ENCODE assay signal across 15 cellular contexts in genomic region chr5:148999741-149000140, GRCh38.
DNase-seq lines count a peak whose midpoint lies in the region; ATAC-seq and TF ChIP-seq lines count a peak whose summit lies in the region.
"Had no signal": no experiment of that assay in that cellular context is flagged by ENCODE, and none has a peak within 500 bp of the region (broad histone marks: within the 10 kb centered on the region; RNA-seq: fewer than 3 reads in every experiment).

No MANE protein-coding gene starts in this region.

- no peaks in the 10 kb centered on the region for H3K9me3 Mint-ChIP-seq in stimulated activated naive CD8-positive, alpha-beta T cell treated with anti-CD3 and anti-CD28 coated beads, Interleukin-15, Interleukin-2, amounts not matched to agents 100 ng/mL and 50 ng/mL, for 24 hours
- H3K9me3 Mint-ChIP-seq in activated CD8-positive, alpha-beta T cell treated with anti-CD3 and anti-CD28 coated beads, Interleukin-2, amount 10 ng/mL, durations not matched to agents 7 days and 5 days (ENCODE audit: insufficient read depth) = no peaks in the 10 kb centered on the region
- H3K9me3 Mint-ChIP-seq: CD4-positive, CD25-positive, alpha-beta regulatory T cell; H9 had no signal

- no peak for TF ChIP-seq CTCF in cardiac muscle cell (IDR thresholded peaks at IDR 0.05; ENCODE audit: low read depth, low read length)

- H2BK120ac ChIP-seq in mesenchymal stem cell (ENCODE audit: low read depth, low read length) = no peak overlapping the region

- H3K4me2 ChIP-seq in mesenchymal stem cell (ENCODE audit: low read length, poor library complexity, severe bottlenecking) = no peak overlapping the region
- H3K4me2 ChIP-seq: BLaER1 had no signal

- H3K27ac Mint-ChIP-seq in stimulated activated naive CD8-positive, alpha-beta T cell treated with anti-CD3 and anti-CD28 coated beads, Interleukin-15, Interleukin-2, amounts not matched to agents 100 ng/mL and 50 ng/mL, for 24 hours = peak overlapping the region; percentile 21
- no peak overlapping the region for H3K27ac Mint-ChIP-seq in activated CD8-positive, alpha-beta T cell treated with anti-CD3 and anti-CD28 coated beads, Interleukin-2, amount 10 ng/mL, durations not matched to agents 7 days and 5 days
- H3K27ac Mint-ChIP-seq: CD4-positive, CD25-positive, alpha-beta regulatory T cell had no signal

- WGBS in mesenchymal stem cell = 93% methylated on average over 3 of the region's 3 CpGs

- no peak overlapping the region for H4K91ac ChIP-seq in mesenchymal stem cell (ENCODE audit: low read length)

- no peak overlapping the region for H3K4me3 Mint-ChIP-seq in stimulated activated naive CD8-positive, alpha-beta T cell treated with anti-CD3 and anti-CD28 coated beads, Interleukin-15, Interleukin-2, amounts not matched to agents 100 ng/mL and 50 ng/mL, for 24 hours
- H3K4me3 Mint-ChIP-seq in activated CD8-positive, alpha-beta T cell treated with anti-CD3 and anti-CD28 coated beads, Interleukin-2, amount 10 ng/mL, durations not matched to agents 7 days and 5 days = no peak overlapping the region
- H3K4me3 Mint-ChIP-seq: CD4-positive, CD25-positive, alpha-beta regulatory T cell; H9 had no signal

- H3K4me1 ChIP-seq in cardiac muscle cell (ENCODE audit: low read depth) (peaks cover 38% of the 10 kb centered on the region), mesenchymal stem cell (ENCODE audit: control insufficient read depth, insufficient read depth, low read depth, low read length) (peaks cover 9% of the 10 kb centered on the region), skeletal muscle tissue (ENCODE audit: control insufficient read depth in 3 of 3, insufficient read depth in 3 of 3, low read length in 3 of 3) (peaks cover 19 to 49% (median 44%) of the 10 kb centered on the region in 3 donors)
- H3K4me1 ChIP-seq: BLaER1 had no signal

- H3K9ac ChIP-seq in mesenchymal stem cell (ENCODE audit: low read length) (no peak overlapping the region), skeletal muscle tissue (ENCODE audit: low read depth in 1 of 3, low read length in 3 of 3) (peak overlapping the region in 2 of 3 donors; percentile 16 to 41)
- H3K9ac ChIP-seq: BLaER1 had no signal

- DNase-seq in cardiac muscle cell (ENCODE audit: low read depth in 1 of 2, low spot score in 1 of 2) (no peak), Right ventricle myocardium superior (no peak), mesenchymal stem cell (no peak)
- no peak for DNase-seq in stimulated activated naive CD8-positive, alpha-beta T cell treated with anti-CD3 and anti-CD28 coated beads, Interleukin-15, Interleukin-2, amounts not matched to agents 100 U/mL and 50 U/mL, for 24 hours
- no peak for DNase-seq in activated CD8-positive, alpha-beta T cell treated with anti-CD3 and anti-CD28 coated beads, Interleukin-2, amount 10 ng/mL, durations not matched to agents 7 days and 5 days
- DNase-seq: 8988T; AML-193; CD4-positive, CD25-positive, alpha-beta regulatory T cell; DMS 273 treated with DMSO at 0.1 percent for 48 hours; GOT3; H9 had no signal

- H4K8ac ChIP-seq in mesenchymal stem cell (ENCODE audit: low read length) = no peak overlapping the region

- H3K27ac ChIP-seq in cardiac muscle cell (peak overlapping the region; percentile 26), mesenchymal stem cell (ENCODE audit: low read length, poor library complexity, severe bottlenecking) (no peak overlapping the region), skeletal muscle tissue (ENCODE audit: low read depth, low read length) (no peak overlapping the region)
- H3K27ac ChIP-seq: BLaER1 had no signal

- H2BK5ac ChIP-seq in mesenchymal stem cell (ENCODE audit: low read depth, low read length, poor library complexity, severe bottlenecking) = no peak overlapping the region

- H3K4me3 ChIP-seq in cardiac muscle cell (no peak overlapping the region), mesenchymal stem cell (ENCODE audit: insufficient read depth in 1 of 2, low read depth in 1 of 2, low read length in 2 of 2) (no peak overlapping the region), skeletal muscle tissue (ENCODE audit: low read length in 3 of 3) (no peak overlapping the region)
- H3K4me3 ChIP-seq: BLaER1 had no signal

- ATAC-seq in Right ventricle myocardium superior (ENCODE audit: poor library complexity) = no peak
- ATAC-seq in stimulated activated naive CD8-positive, alpha-beta T cell treated with anti-CD3 and anti-CD28 coated beads, Interleukin-15, Interleukin-2, amounts not matched to agents 100 U/mL and 50 U/mL, for 24 hours = no peak
- ATAC-seq in GM21381 (IDR thresholded peaks at IDR 0.05; ENCODE audit: unreplicated experiment) = no peak
- ATAC-seq in activated CD8-positive, alpha-beta T cell treated with anti-CD3 and anti-CD28 coated beads, Interleukin-2, amount 10 ng/mL, durations not matched to agents 7 days and 5 days = no peak

- POLR2A ChIA-PET in activated CD8-positive, alpha-beta T cell treated with anti-CD3 and anti-CD28 coated beads, Interleukin-2, amount 10 ng/mL, durations not matched to agents 7 days and 5 days (lab: Charles Lee) = interaction anchor here (0.6 kb wide), 1 partner anchor 60 kb away, joined by 4 read pairs; no protein-coding TSS in a partner anchor

- intact Hi-C loops in Right ventricle myocardium superior (cut with DNase I) = loop anchor here (5.0 kb wide), 1 partner anchor 262 kb away; no protein-coding TSS in a partner anchor

- no peak overlapping the region for H2AFZ ChIP-seq in mesenchymal stem cell (ENCODE audit: low read depth, low read length)

- no peak overlapping the region for H2BK15ac ChIP-seq in mesenchymal stem cell (ENCODE audit: low read depth, poor library complexity, severe bottlenecking)

- H2AK5ac ChIP-seq in mesenchymal stem cell (ENCODE audit: low read length, severe bottlenecking) = no peak overlapping the region

- no peaks in the 10 kb centered on the region for H3K4me1 Mint-ChIP-seq in stimulated activated naive CD8-positive, alpha-beta T cell treated with anti-CD3 and anti-CD28 coated beads, Interleukin-15, Interleukin-2, amounts not matched to agents 100 ng/mL and 50 ng/mL, for 24 hours (ENCODE audit: low read depth)
- no peaks in the 10 kb centered on the region for H3K4me1 Mint-ChIP-seq in activated CD8-positive, alpha-beta T cell treated with anti-CD3 and anti-CD28 coated beads, Interleukin-2, amount 10 ng/mL, durations not matched to agents 7 days and 5 days (ENCODE audit: low read depth)
- H3K4me1 Mint-ChIP-seq: CD4-positive, CD25-positive, alpha-beta regulatory T cell had no signal

- no peak overlapping the region for H3K14ac ChIP-seq in mesenchymal stem cell (ENCODE audit: low read length in 2 of 2)

- H3K79me1 ChIP-seq in mesenchymal stem cell (replicated peaks; ENCODE audit: low read length, poor library complexity, severe bottlenecking) = no peaks in the 10 kb centered on the region

- peak overlapping the region in 1 of 2 experiments; percentile 11 for H3K4ac ChIP-seq in mesenchymal stem cell (ENCODE audit: low read depth in 1 of 2, low read length in 2 of 2)

- H3K36me3 ChIP-seq in cardiac muscle cell (no peaks in the 10 kb centered on the region), mesenchymal stem cell (ENCODE audit: control insufficient read depth in 1 of 2, insufficient read depth in 2 of 2, low read depth in 1 of 2, low read length in 2 of 2) (no peaks in the 10 kb centered on the region), skeletal muscle tissue (ENCODE audit: control insufficient read depth in 3 of 3, insufficient read depth in 3 of 3, low read length in 3 of 3) (no peaks in the 10 kb centered on the region)
- H3K36me3 ChIP-seq: BLaER1 had no signal

- peak overlapping the region in 1 of 2 experiments; percentile 92 for H2BK12ac ChIP-seq in mesenchymal stem cell (ENCODE audit: low read length in 2 of 2)

- no peaks in the 10 kb centered on the region for H3K36me3 Mint-ChIP-seq in stimulated activated naive CD8-positive, alpha-beta T cell treated with anti-CD3 and anti-CD28 coated beads, Interleukin-15, Interleukin-2, amounts not matched to agents 100 ng/mL and 50 ng/mL, for 24 hours (ENCODE audit: low read depth)
- no peaks in the 10 kb centered on the region for H3K36me3 Mint-ChIP-seq in activated CD8-positive, alpha-beta T cell treated with anti-CD3 and anti-CD28 coated beads, Interleukin-2, amount 10 ng/mL, durations not matched to agents 7 days and 5 days (ENCODE audit: low read depth)
- H3K36me3 Mint-ChIP-seq: CD4-positive, CD25-positive, alpha-beta regulatory T cell had no signal

- H3K27me3 Mint-ChIP-seq in stimulated activated naive CD8-positive, alpha-beta T cell treated with anti-CD3 and anti-CD28 coated beads, Interleukin-15, Interleukin-2, amounts not matched to agents 100 ng/mL and 50 ng/mL, for 24 hours = peaks cover 30% of the 10 kb centered on the region
- H3K27me3 Mint-ChIP-seq in activated CD8-positive, alpha-beta T cell treated with anti-CD3 and anti-CD28 coated beads, Interleukin-2, amount 10 ng/mL, durations not matched to agents 7 days and 5 days (ENCODE audit: low read depth) = peaks cover 26% of the 10 kb centered on the region

- H3K18ac ChIP-seq in mesenchymal stem cell (ENCODE audit: low read depth in 1 of 2, low read length in 2 of 2) = peak overlapping the region; percentile 16 to 41

- H3K27me3 ChIP-seq in cardiac muscle cell (no peaks in the 10 kb centered on the region), mesenchymal stem cell (ENCODE audit: control insufficient read depth in 1 of 2, insufficient read depth in 1 of 2, low read length in 2 of 2) (peaks cover 0 to 11% of the 10 kb centered on the region in 2 experiments), skeletal muscle tissue (ENCODE audit: control insufficient read depth in 3 of 3, insufficient read depth in 3 of 3, low read length in 3 of 3) (no peaks in the 10 kb centered on the region)
- H3K27me3 ChIP-seq: BLaER1 had no signal

- no peaks in the 10 kb centered on the region for H3K9me3 ChIP-seq in cardiac muscle cell (ENCODE audit: low read depth)
- H3K9me3 ChIP-seq in mesenchymal stem cell (ENCODE audit: control insufficient read depth, low read length) = no peaks in the 10 kb centered on the region
- no peaks in the 10 kb centered on the region for H3K9me3 ChIP-seq in skeletal muscle tissue (ENCODE audit: control insufficient read depth in 3 of 3, low read length in 3 of 3)
- H3K9me3 ChIP-seq: BLaER1 had no signal

- no peak overlapping the region for H3K23ac ChIP-seq in mesenchymal stem cell (ENCODE audit: low read length in 2 of 2)

- CTCF ChIA-PET in activated CD8-positive, alpha-beta T cell treated with anti-CD3 and anti-CD28 coated beads, Interleukin-2, amount 10 ng/mL, durations not matched to agents 7 days and 5 days (lab: Charles Lee) = interaction anchor here (1.5 to 8.6 kb wide), 5 partner anchors 12 to 267 kb away, joined by 3 to 94 read pairs (median 6); no protein-coding TSS in a partner anchor
